1 cellular context compared by ENCODE assay signal in genomic region chr20:36304786-36305495, GRCh38.
TF ChIP-seq lines count a peak whose summit lies in the region.

No MANE protein-coding gene starts in this region.

TF ChIP-seq in HEK293, 187 proteins besides CTCF, POLR2A, EP300 and RAD21 (continued from another document):
- TF ChIP-seq ZFP3 (tag by site-specific recombination; IDR thresholded peaks at IDR 0.05; ENCODE audit: low read depth): peak; percentile 87
